Comparison of ENCODE assay signal across 8 cellular contexts in genomic region chr19:55353803-55354697, GRCh38. TPM values are rescaled to one million over a fixed set of nuclear protein-coding genes. Genes with fewer than 3 reads are reported as not detected.
DNase-seq lines count a peak whose midpoint lies in the region; ATAC-seq and TF ChIP-seq lines count a peak whose summit lies in the region.

No MANE protein-coding gene starts in this region.

- H3K4me3 Mint-ChIP-seq in CD14-positive monocyte = peak overlapping the region; percentile 84 to 90
- H3K4me3 Mint-ChIP-seq in T-helper 17 cell = peak overlapping the region; percentile 86

- H3K4me1 Mint-ChIP-seq in CD14-positive monocyte = peaks cover 33% of the 10 kb centered on the region
- peaks cover 24% of the 10 kb centered on the region for H3K4me1 Mint-ChIP-seq in T-helper 17 cell

- no peak overlapping the region for H3K9ac ChIP-seq in HUES48 (ENCODE audit: low read depth, low read length)

- ATAC-seq in T-helper 17 cell = peak; percentile 86
- ATAC-seq in right cardiac atrium = peak; percentile 84 to 93
- ATAC-seq in GM19467 (IDR thresholded peaks at IDR 0.05; ENCODE audit: unreplicated experiment) = no peak
- no peak for ATAC-seq in HG03457 (IDR thresholded peaks at IDR 0.05; ENCODE audit: unreplicated experiment)

- H3K4me3 ChIP-seq in HUES48 (ENCODE audit: low read depth, low read length) (peak overlapping the region; percentile 84), ascending aorta (peak overlapping the region; percentile 47 to 59), right cardiac atrium (ENCODE audit: low read length) (peak overlapping the region; percentile 24), skeletal muscle cell (ENCODE audit: low read depth, low read length) (peak overlapping the region; percentile 55)

- H3K27ac Mint-ChIP-seq in CD14-positive monocyte (peak overlapping the region in 4 of 7 donors; percentile 41 to 80 (median 64)), T-helper 17 cell (no peak overlapping the region)

- H3K27ac ChIP-seq in HUES48 (ENCODE audit: low read depth, low read length) (no peak overlapping the region), ascending aorta (no peak overlapping the region), right cardiac atrium (ENCODE audit: low read length) (no peak overlapping the region)

- H3K36me3 ChIP-seq in HUES48 (ENCODE audit: control insufficient read depth, insufficient read depth, low read length) (peaks cover 3% of the 10 kb centered on the region; the same call in 1 of the 2 replicates), ascending aorta (no peaks in the 10 kb centered on the region)

- peaks cover 0 to 11% (median 8%) of the 10 kb centered on the region in 7 donors for H3K9me3 Mint-ChIP-seq in CD14-positive monocyte

- H3K4me1 ChIP-seq in HUES48 (ENCODE audit: control insufficient read depth, insufficient read depth, low read length) (peaks cover 19% of the 10 kb centered on the region), ascending aorta (peaks cover 3 to 12% of the 10 kb centered on the region in 2 donors), right cardiac atrium (ENCODE audit: control insufficient read depth, insufficient read depth, low read length) (no peaks in the 10 kb centered on the region)

- DNase-seq in CD14-positive monocyte (ENCODE audit: low spot score) (no peak), T-helper 17 cell (peak; percentile 51 to 70 (median 66)), ascending aorta (ENCODE audit: low spot score in 2 of 2) (peak in 1 of 2 donors; percentile 78), right cardiac atrium (peak; percentile 69 to 86 (median 82)), skeletal muscle cell (ENCODE audit: low read depth) (no peak)

- 1% methylated on average over 71 of the region's 72 CpGs for WGBS in right cardiac atrium

- no peaks in the 10 kb centered on the region for H3K9me3 ChIP-seq in HUES48 (ENCODE audit: control insufficient read depth, insufficient read depth, low read length)
- H3K9me3 ChIP-seq in T-helper 17 cell (ENCODE audit: control insufficient read depth, low read length, poor library complexity, severe bottlenecking) = no peaks in the 10 kb centered on the region
- no peaks in the 10 kb centered on the region for H3K9me3 ChIP-seq in ascending aorta
- no peaks in the 10 kb centered on the region for H3K9me3 ChIP-seq in right cardiac atrium (ENCODE audit: control insufficient read depth, low read length)

- H3K27me3 ChIP-seq in HUES48 (ENCODE audit: control insufficient read depth, insufficient read depth, low read length) (peaks cover 54% of the 10 kb centered on the region), ascending aorta (peaks cover 11% of the 10 kb centered on the region), right cardiac atrium (ENCODE audit: control insufficient read depth, insufficient read depth) (no peaks in the 10 kb centered on the region)

- H3K36me3 Mint-ChIP-seq in CD14-positive monocyte = peaks cover 5 to 8% of the 10 kb centered on the region in 2 donors
- peaks cover 7% of the 10 kb centered on the region for H3K36me3 Mint-ChIP-seq in T-helper 17 cell (ENCODE audit: low read depth)

- intact Hi-C loops in CD14-positive monocyte (cut with micrococcal nuclease) = loop anchor here in 1 of 2 donors (5.0 kb wide), 1 partner anchor 42 kb away; no protein-coding TSS in a partner anchor
- intact Hi-C loops in ascending aorta (cut with DNase I) = no loop called here
- intact Hi-C loops in right cardiac atrium (cut with DNase I) = no loop called here

- peaks cover 55 to 75% (median 59%) of the 10 kb centered on the region in 3 donors for H3K27me3 Mint-ChIP-seq in CD14-positive monocyte (ENCODE audit: low read depth in 3 of 3)
- peaks cover 40% of the 10 kb centered on the region for H3K27me3 Mint-ChIP-seq in T-helper 17 cell

- no peak for TF ChIP-seq CTCF in CD14-positive monocyte (IDR thresholded peaks at IDR 0.05)
- no peak for TF ChIP-seq CTCF in ascending aorta (IDR thresholded peaks at IDR 0.05)

RNA-seq across cellular contexts. Expression of gene COX6B2, which starts 0.5 kb away (rescaled TPM):
- polyA plus RNA-seq in CD14-positive monocyte (not detected), right cardiac atrium (not detected)
- total RNA-seq in T-helper 17 cell (1 to 10 TPM in 1 of 2 donors, under 1 TPM in 1; 0.62 to 1.4 TPM), ascending aorta (not detected), right cardiac atrium (not detected)

RNA-seq across cellular contexts. Expression of gene GARIN5B, which starts 9.0 kb away (rescaled TPM):
- polyA plus RNA-seq in CD14-positive monocyte (not detected), right cardiac atrium (not detected)
- total RNA-seq in T-helper 17 cell (under 1 TPM in 1 of 2 donors, not detected in 1; 0.07 TPM), ascending aorta (not detected), right cardiac atrium (not detected)

RNA-seq across cellular contexts. Expression of gene KMT5C, which starts 14.4 kb away (rescaled TPM):
- polyA plus RNA-seq in CD14-positive monocyte (1 to 10 TPM in 1 of 2 donors, under 1 TPM in 1; 0.89 to 1.5 TPM), right cardiac atrium (6.3 TPM)
- total RNA-seq in T-helper 17 cell (100 to 1,000 TPM in 1 of 2 donors, 10 to 100 TPM in 1; 66.6 to 103 TPM), ascending aorta (21.7 TPM), right cardiac atrium (1 to 10 TPM; 6.7 to 9.8 (median 8.4) TPM)

RNA-seq across cellular contexts. Expression of gene IL11, which starts 16.2 kb away (rescaled TPM):
- polyA plus RNA-seq in CD14-positive monocyte (not detected), right cardiac atrium (not detected)
- total RNA-seq in T-helper 17 cell (under 1 TPM; 0.25 to 0.89 TPM), ascending aorta (not detected), right cardiac atrium (not detected)

RNA-seq across cellular contexts. Expression of gene TMEM190, which starts 22.6 kb away (rescaled TPM):
- polyA plus RNA-seq in CD14-positive monocyte (not detected), right cardiac atrium (not detected)
- total RNA-seq in T-helper 17 cell (not detected), ascending aorta (not detected), right cardiac atrium (not detected)

Comparison
In these comparisons a context has a peak if more than half of its experiments do, and no peak if none do; other contexts are left out.
1. DNase-seq: peak in T-helper 17 cell (3 of 3) and right cardiac atrium (3 of 3); none in CD14-positive monocyte (single experiment) and skeletal muscle cell (single experiment).
2. H3K4me3 ChIP-seq: peak in every context shown above with its lines; median percentile 84 in HUES48; 55 in skeletal muscle cell; 53 in ascending aorta; 24 in right cardiac atrium.
3. ATAC-seq: peak in T-helper 17 cell (single experiment) and right cardiac atrium (2 of 2); none in GM19467 (single experiment) and HG03457 (single experiment).